17 cellular contexts compared by ENCODE assay signal in genomic region chr7:56110611-56111010, GRCh38. TPM values are rescaled to one million over a fixed set of nuclear protein-coding genes. Genes with fewer than 3 reads are reported as not detected.
"Had no signal": no experiment of that assay in that cellular context is flagged by ENCODE, and none has a peak within 500 bp of the region (broad histone marks: within the 10 kb centered on the region; RNA-seq: fewer than 3 reads in every experiment).

No MANE protein-coding gene starts in this region.

- H3K27me3 ChIP-seq: ascending aorta had no signal

- H3K4me1 Mint-ChIP-seq: endodermal cell had no signal

- H3K4me3 ChIP-seq: ascending aorta had no signal

- H3K4me3 Mint-ChIP-seq: activated naive CD8-positive, alpha-beta T cell; endodermal cell; neural crest cell had no signal

- H3K27ac ChIP-seq: ascending aorta had no signal

- H3K27ac Mint-ChIP-seq: activated naive CD8-positive, alpha-beta T cell; endodermal cell had no signal

- H3K36me3 ChIP-seq: ascending aorta had no signal

- H3K9me3 ChIP-seq: ascending aorta had no signal

- FAIRE-seq: bronchial epithelial cell had no signal

- DNase-seq: endodermal cell; erythroblast; hypothalamus; kidney glomerular epithelial cell; stimulated activated CD4-positive, alpha-beta T cell treated with anti-CD3 and anti-CD28 coated beads, Interleukin-12 subunit alpha, Interleukin-12 subunit beta, amount 100 ng/mL, for 4 hours; stimulated activated CD4-positive, alpha-beta T cell treated with anti-CD3 and anti-CD28 coated beads, Interleukin-2, amount 100 ng/mL, for 48 hours; SW 1271 had no signal

RNA-seq across cellular contexts. Expression of gene NUPR2, which starts 5.6 kb away (rescaled TPM):
- total RNA-seq: ascending aorta, bronchial epithelial cell, chondrocyte, dermis microvascular lymphatic vessel endothelial cell, endodermal cell, glomerular endothelial cell, mesenteric fat pad, neural crest cell, osteocyte had no signal
- polyA plus RNA-seq: urinary bladder had no signal
